In genomic region chr11:36273110-36273509, GRCh38 we compare ENCODE assay signal across 1 cellular context.
TF ChIP-seq lines count a peak whose summit lies in the region.

No MANE protein-coding gene starts in this region.

TF ChIP-seq in K562, 482 proteins besides CTCF, POLR2A, EP300 and RAD21 (continued from another document):
- peak; percentile 32; the same call in 1 of the 2 replicates for TF ChIP-seq PKNOX1 (IDR thresholded peaks at IDR 0.05)
